In genomic region chr11:94127632-94128031, GRCh38 we compare ENCODE assay signal across 9 cellular contexts. TPM values are rescaled to one million over a fixed set of nuclear protein-coding genes. Genes with fewer than 3 reads are reported as not detected.
DNase-seq lines count a peak whose midpoint lies in the region; ATAC-seq and TF ChIP-seq lines count a peak whose summit lies in the region.
"Had no signal": no experiment of that assay in that cellular context is flagged by ENCODE, and none has a peak within 500 bp of the region (broad histone marks: within the 10 kb centered on the region; RNA-seq: fewer than 3 reads in every experiment).

No MANE protein-coding gene starts in this region.

- H3K18ac ChIP-seq in H9 (ENCODE audit: insufficient read length, low read depth, low read length) = no peak overlapping the region

- peaks cover 34% of the 10 kb centered on the region for H3K79me2 ChIP-seq in H9 (ENCODE audit: insufficient read depth, low read length)

- CTCF ChIA-PET in Panc1 (lab: Charles Lee) = no interaction called here

- no peak for DNase-seq in H9
- no peak for DNase-seq in Panc1 (ENCODE audit: low read depth, low spot score)
- no peak for DNase-seq in epithelial cell of esophagus (ENCODE audit: low read depth)
- DNase-seq in gastrocnemius medialis = no peak
- no peak for DNase-seq in SKM-1 treated with dmso at 0.1 percent for 144 hours (lab: John Stamatoyannopoulos, UW; ENCODE audit: unreplicated experiment)
- DNase-seq in T1000 (lab: John Stamatoyannopoulos, UW) = no peak
- DNase-seq in NCI-H69 (lab: John Stamatoyannopoulos, UW) = no peak
- no peak for DNase-seq in NCI-H510A (lab: John Stamatoyannopoulos, UW)
- DNase-seq: NCI-H345 had no signal

- H3K9me3 Mint-ChIP-seq in H9 = peaks cover 10 to 30% of the 10 kb centered on the region in 2 experiments; a peak in 4 of 5 replicates

- peaks cover 24% of the 10 kb centered on the region in 2 experiments for H3K4me1 Mint-ChIP-seq in H9

- H4K20me1 ChIP-seq in H9 (ENCODE audit: control insufficient read depth, insufficient read depth, insufficient read length) = no peaks in the 10 kb centered on the region

- H3K36me3 Mint-ChIP-seq in H9 (ENCODE audit: insufficient read depth in 1 of 3, low read depth in 3 of 3) = peaks cover 13 to 30% (median 23%) of the 10 kb centered on the region in 3 experiments

- H3K27me3 ChIP-seq in H9 (ENCODE audit: insufficient read depth, low read length) = no peaks in the 10 kb centered on the region
- no peaks in the 10 kb centered on the region for H3K27me3 ChIP-seq in Panc1 (ENCODE audit: control insufficient read depth, insufficient read depth, low read length)
- no peaks in the 10 kb centered on the region for H3K27me3 ChIP-seq in gastrocnemius medialis

- ATAC-seq in Panc1 (no peak), gastrocnemius medialis (no peak)

- no peak overlapping the region for H2BK5ac ChIP-seq in H9 (ENCODE audit: insufficient read length, low read length)

- H2BK120ac ChIP-seq in H9 (ENCODE audit: low read depth, low read length, poor library complexity, severe bottlenecking) = no peak overlapping the region

- H3K27ac ChIP-seq in H9 (ENCODE audit: insufficient read length, low read depth, low read length) (no peak overlapping the region), Panc1 (ENCODE audit: low read length) (peak overlapping the region; percentile 80), gastrocnemius medialis (peak overlapping the region in 3 of 4 donors; percentile 88 to 94 (median 93))

- H4K8ac ChIP-seq in H9 (replicated peaks; ENCODE audit: insufficient read length, low read depth, low read length) = no peak overlapping the region

- in situ Hi-C loops in Panc1 (cut with HindIII; ENCODE audit: low pct_unique_long_range_greater_than_20kb, low sequenced_read_pairs) (no loop called here), gastrocnemius medialis (cut with MboI; ENCODE audit: low sequenced_read_pairs in 4 of 4) (no loop called here)

- no peak overlapping the region for H2BK12ac ChIP-seq in H9 (ENCODE audit: insufficient read length, low read depth, low read length)

- H4K91ac ChIP-seq in H9 (ENCODE audit: insufficient read length, low read depth, low read length) = no peak overlapping the region

- H3K4me1 ChIP-seq in H9 (ENCODE audit: insufficient read depth, low read length) = peaks cover 13% of the 10 kb centered on the region; the same call in 1 of the 2 replicates
- H3K4me1 ChIP-seq in Panc1 (ENCODE audit: control insufficient read depth, insufficient read depth, low read length) = peaks cover 31% of the 10 kb centered on the region
- peaks cover 26% of the 10 kb centered on the region in 2 donors for H3K4me1 ChIP-seq in gastrocnemius medialis

- no peak overlapping the region for H3K14ac ChIP-seq in H9 (ENCODE audit: insufficient read depth, low read length)

- H3K27me3 Mint-ChIP-seq in H9 (ENCODE audit: low read depth) = peaks cover 6% of the 10 kb centered on the region

- no peak overlapping the region; a peak in 1 of 7 replicates for H3K27ac Mint-ChIP-seq in H9

- H3K9me3 ChIP-seq in H9 (ENCODE audit: control insufficient read depth, low read depth, low read length) (no peaks in the 10 kb centered on the region), Panc1 (ENCODE audit: control insufficient read depth, insufficient read depth, low read depth, low read length) (no peaks in the 10 kb centered on the region), gastrocnemius medialis (no peaks in the 10 kb centered on the region)

- H3K4me2 ChIP-seq in H9 (ENCODE audit: insufficient read depth, insufficient read length, low read length) = peak overlapping the region; percentile 98

- H3K79me1 ChIP-seq in H9 (ENCODE audit: insufficient read depth, low read depth, low read length, poor library complexity, severe bottlenecking) = no peaks in the 10 kb centered on the region

- no peak overlapping the region for H3T11ph ChIP-seq in H9 (ENCODE audit: low read length)

- H3K9ac ChIP-seq in H9 (ENCODE audit: extremely low read depth, insufficient read length, low read length) = no peak overlapping the region

- no peaks in the 10 kb centered on the region for H3K36me3 ChIP-seq in Panc1 (ENCODE audit: control insufficient read depth, insufficient read depth, low read length)
- H3K36me3 ChIP-seq in gastrocnemius medialis = no peaks in the 10 kb centered on the region

- TF ChIP-seq CTCF in H9 (conservative IDR thresholded peaks at IDR 0.05) (no peak), Panc1 (IDR thresholded peaks at IDR 0.05) (no peak), epithelial cell of esophagus (IDR thresholded peaks at IDR 0.05; ENCODE audit: insufficient read depth, low read depth, low read length, missing control alignments) (no peak), gastrocnemius medialis (IDR thresholded peaks at IDR 0.05 in 4 of 5, conservative IDR thresholded peaks at IDR 0.05 in 1 of 5) (no peak)

- peak overlapping the region; percentile 77 to 83 for H3K4me3 ChIP-seq in Panc1 (ENCODE audit: low read depth in 2 of 2, low read length in 2 of 2)
- H3K4me3 ChIP-seq in epithelial cell of esophagus (ENCODE audit: low read length) = peak overlapping the region; percentile 80
- H3K4me3 ChIP-seq in gastrocnemius medialis = peak overlapping the region in 3 of 4 donors; percentile 78 to 93 (median 81)

- H4K5ac ChIP-seq in H9 (ENCODE audit: insufficient read length, low read depth, low read length) = no peak overlapping the region

- H3K4me3 Mint-ChIP-seq in H9 = peak overlapping the region in 1 of 2 experiments; percentile 70; a peak in 4 of 5 replicates

- no peak overlapping the region for H3K56ac ChIP-seq in H9 (ENCODE audit: insufficient read length, low read depth, low read length)

- no peak overlapping the region for H2AFZ ChIP-seq in H9 (ENCODE audit: low read length)

- POLR2A ChIA-PET in Panc1 (lab: Charles Lee) = no interaction called here

- intact Hi-C loops in Panc1 (cut with micrococcal nuclease; ENCODE audit: unreplicated experiment) (no loop called here), gastrocnemius medialis (cut with DNase I; ENCODE audit: low total_unique reads) (no loop called here)

- no peak for TF ChIP-seq POLR2A in gastrocnemius medialis (IDR thresholded peaks at IDR 0.05)

- no TSS peak for BruUV-seq in Panc1 (replicated peaks; lab: Mats Ljungman, UMichigan)

- no peak overlapping the region for H2BK15ac ChIP-seq in H9 (ENCODE audit: low read depth, low read length)

- H2BK20ac ChIP-seq in H9 (ENCODE audit: low read depth, low read length, poor library complexity, severe bottlenecking) = no peak overlapping the region

- H3K4ac ChIP-seq in H9 (ENCODE audit: low read depth, low read length) = no peak overlapping the region

- no peak overlapping the region for H2AK5ac ChIP-seq in H9 (ENCODE audit: insufficient read length, low read length)

- H3K23ac ChIP-seq in H9 (ENCODE audit: insufficient read length, low read depth, low read length) = no peak overlapping the region

- peaks cover 22% of the 10 kb centered on the region for H3K23me2 ChIP-seq in H9 (ENCODE audit: insufficient read length, low read depth, low read length, poor library complexity, severe bottlenecking)

RNA-seq across cellular contexts. Expression of gene PANX1, which starts 1.0 kb away (rescaled TPM):
- total RNA-seq in H9 (2021) (37.4 and 37.5 TPM in 2 replicates), Panc1 (2021; ENCODE audit: unreplicated experiment) (59.3 TPM), gastrocnemius medialis (100 to 1,000 TPM in 1 of 4 donors, 10 to 100 TPM in 3; 29.1 to 109 (median 37.9) TPM)
- polyA plus RNA-seq in Panc1 (2012; ENCODE audit: insufficient read length) = 29.5 TPM
